ENCODE assay signal across 1 cellular context in the genomic region with DNA sequence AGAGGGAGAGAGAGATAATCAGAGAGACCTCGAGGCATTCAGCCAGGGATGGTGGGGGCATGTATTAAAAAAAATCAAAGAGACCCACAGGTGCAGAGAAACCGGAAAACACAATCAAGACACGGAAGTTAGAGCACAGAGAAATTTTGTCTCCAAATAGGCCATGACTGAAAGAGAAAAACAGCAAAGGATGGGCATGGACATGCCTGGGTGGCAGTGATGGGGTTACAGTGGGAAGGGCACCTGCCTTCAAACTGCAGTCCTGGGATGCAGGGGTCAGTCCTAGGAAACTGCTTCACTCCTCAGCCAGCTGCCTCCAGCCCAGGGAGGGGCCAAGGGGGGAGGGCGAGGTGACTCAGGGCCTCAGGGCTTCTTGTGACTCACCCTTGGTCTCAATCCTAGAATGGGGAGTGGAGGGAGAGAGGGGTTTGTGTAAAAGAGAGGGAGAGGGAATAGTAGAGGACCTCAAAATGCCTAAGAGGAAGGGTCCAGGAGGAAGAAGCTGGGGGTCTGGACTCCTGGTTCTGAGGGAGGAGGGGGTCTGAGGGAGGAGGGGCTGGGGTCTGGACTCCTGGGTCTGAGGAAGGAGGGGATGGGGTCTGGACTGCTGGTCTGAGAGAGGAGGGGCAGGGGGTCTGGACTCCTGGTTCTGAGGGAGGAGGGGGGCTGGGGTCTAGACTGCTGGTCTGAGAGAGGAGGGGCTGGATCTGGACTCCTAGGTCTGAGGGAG.
TF ChIP-seq lines count a peak whose summit lies in the region.

No MANE protein-coding gene starts in this region.

TF ChIP-seq in HEK293, 187 proteins besides CTCF, POLR2A, EP300 and RAD21 (continued from another document and continues in another):
- TF ChIP-seq ZNF169 (tag by site-specific recombination; IDR thresholded peaks at IDR 0.05) (no peak), ZEB2 (tag by site-specific recombination; IDR thresholded peaks at IDR 0.05) (peak; percentile 24; the same call in 1 of the 2 replicates), ZNF600 (tag by site-specific recombination; IDR thresholded peaks at IDR 0.05) (peak; percentile 78), ZNF350 (tag by site-specific recombination; IDR thresholded peaks at IDR 0.05) (no peak), ZNF785 (tag by site-specific recombination; IDR thresholded peaks at IDR 0.05) (no peak), ZFHX2 (tag by site-specific recombination; conservative IDR thresholded peaks at IDR 0.05) (no peak), ZFP41 (tag by site-specific recombination; IDR thresholded peaks at IDR 0.05; ENCODE audit: borderline replicate concordance) (no peak), ZNF324 (tag by site-specific recombination; IDR thresholded peaks at IDR 0.05) (no peak), ZNF571 (tag by site-specific recombination; IDR thresholded peaks at IDR 0.05) (no peak), ZBTB17 (tag by site-specific recombination; IDR thresholded peaks at IDR 0.05) (no peak), SCRT2 (tag by site-specific recombination; IDR thresholded peaks at IDR 0.05) (peak; percentile 71), ZNF202 (tag by site-specific recombination; IDR thresholded peaks at IDR 0.05; ENCODE audit: borderline replicate concordance) (no peak), ZNF513 (tag by site-specific recombination; IDR thresholded peaks at IDR 0.05) (no peak), ZNF623 (tag by site-specific recombination; IDR thresholded peaks at IDR 0.05) (no peak), OVOL3 (tag by site-specific recombination; IDR thresholded peaks at IDR 0.05) (no peak), ZNF664 (tag by site-specific recombination; IDR thresholded peaks at IDR 0.05) (no peak), ZNF777 (tag by site-specific recombination; IDR thresholded peaks at IDR 0.05; ENCODE audit: borderline replicate concordance) (no peak), EGR2 (tag by site-specific recombination; IDR thresholded peaks at IDR 0.05; ENCODE audit: low read depth) (no peak), ZIC2 (tag by site-specific recombination; IDR thresholded peaks at IDR 0.05) (0 out of 2 replicates have a peak, but pooled peaks have one; percentile 28), ZNF155 (tag by site-specific recombination; IDR thresholded peaks at IDR 0.05) (no peak), ZNF175 (tag by site-specific recombination; IDR thresholded peaks at IDR 0.05) (no peak), HOXD13 (CRISPR knock-in tag; IDR thresholded peaks at IDR 0.05; ENCODE audit: borderline replicate concordance) (no peak), ZNF768 (tag by site-specific recombination; IDR thresholded peaks at IDR 0.05) (no peak), ZNF133 (tag by site-specific recombination; IDR thresholded peaks at IDR 0.05) (no peak), SP3 (tag by site-specific recombination; IDR thresholded peaks at IDR 0.05) (0 out of 2 replicates have a peak, but pooled peaks have one; percentile 33), ZXDB (tag by site-specific recombination; IDR thresholded peaks at IDR 0.05) (no peak), ZNF221 (tag by site-specific recombination; IDR thresholded peaks at IDR 0.05; ENCODE audit: borderline replicate concordance) (no peak), MEIS1 (CRISPR knock-in tag; IDR thresholded peaks at IDR 0.05; ENCODE audit: borderline replicate concordance) (no peak), ZNF354C (tag by site-specific recombination; IDR thresholded peaks at IDR 0.05; ENCODE audit: borderline replicate concordance, low read depth) (no peak), ZNF184 (tag by site-specific recombination; IDR thresholded peaks at IDR 0.05) (no peak), ZBTB21 (tag by site-specific recombination; IDR thresholded peaks at IDR 0.05) (peak; percentile 72; the same call in 1 of the 2 replicates), ZFP3 (tag by site-specific recombination; IDR thresholded peaks at IDR 0.05; ENCODE audit: low read depth) (no peak), ZNF140 (tag by site-specific recombination; IDR thresholded peaks at IDR 0.05) (no peak), ZNF837 (tag by site-specific recombination; IDR thresholded peaks at IDR 0.05) (no peak), PRDM1 (tag by site-specific recombination; IDR thresholded peaks at IDR 0.05) (peak; percentile 84), ZNF629 (tag by site-specific recombination; IDR thresholded peaks at IDR 0.05) (peak; percentile 44; the same call in 1 of the 2 replicates), FEZF1 (tag by site-specific recombination; IDR thresholded peaks at IDR 0.05) (no peak), ZNF544 (tag by site-specific recombination; IDR thresholded peaks at IDR 0.05) (no peak), IKZF3 (tag by site-specific recombination; IDR thresholded peaks at IDR 0.05) (no peak), ZBTB7A (tag by site-specific recombination; IDR thresholded peaks at IDR 0.05; ENCODE audit: low read depth) (no peak), ZNF514 (tag by site-specific recombination; IDR thresholded peaks at IDR 0.05) (no peak), REST (tag by site-specific recombination; IDR thresholded peaks at IDR 0.05) (no peak), ZNF747 (tag by site-specific recombination; IDR thresholded peaks at IDR 0.05) (no peak), ZNF621 (tag by site-specific recombination; IDR thresholded peaks at IDR 0.05) (no peak), ZNF23 (tag by site-specific recombination; IDR thresholded peaks at IDR 0.05; ENCODE audit: borderline replicate concordance) (no peak), ZNF404 (tag by site-specific recombination; IDR thresholded peaks at IDR 0.05) (no peak), ZBTB1 (tag by site-specific recombination; IDR thresholded peaks at IDR 0.05) (no peak), ZNF791 (tag by site-specific recombination; IDR thresholded peaks at IDR 0.05) (no peak), KLF16 (tag by site-specific recombination; IDR thresholded peaks at IDR 0.05) (no peak), ZNF548 (tag by site-specific recombination; IDR thresholded peaks at IDR 0.05) (no peak), ZNF248 (tag by site-specific recombination; IDR thresholded peaks at IDR 0.05) (no peak)
- TF ChIP-seq, protein P1, sequence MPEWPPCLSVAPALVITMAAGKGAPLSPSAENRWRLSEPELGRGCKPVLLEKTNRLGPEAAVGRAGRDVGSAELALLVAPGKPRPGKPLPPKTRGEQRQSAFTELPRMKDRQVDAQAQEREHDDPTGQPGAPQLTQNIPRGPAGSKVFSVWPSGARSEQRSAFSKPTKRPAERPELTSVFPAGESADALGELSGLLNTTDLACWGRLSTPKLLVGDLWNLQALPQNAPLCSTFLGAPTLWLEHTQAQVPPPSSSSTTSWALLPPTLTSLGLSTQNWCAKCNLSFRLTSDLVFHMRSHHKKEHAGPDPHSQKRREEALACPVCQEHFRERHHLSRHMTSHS (tag by site-specific recombination; IDR thresholded peaks at IDR 0.05) = 0 out of 2 replicates have a peak, but pooled peaks have one; percentile 4
- TF ChIP-seq, protein P2, sequence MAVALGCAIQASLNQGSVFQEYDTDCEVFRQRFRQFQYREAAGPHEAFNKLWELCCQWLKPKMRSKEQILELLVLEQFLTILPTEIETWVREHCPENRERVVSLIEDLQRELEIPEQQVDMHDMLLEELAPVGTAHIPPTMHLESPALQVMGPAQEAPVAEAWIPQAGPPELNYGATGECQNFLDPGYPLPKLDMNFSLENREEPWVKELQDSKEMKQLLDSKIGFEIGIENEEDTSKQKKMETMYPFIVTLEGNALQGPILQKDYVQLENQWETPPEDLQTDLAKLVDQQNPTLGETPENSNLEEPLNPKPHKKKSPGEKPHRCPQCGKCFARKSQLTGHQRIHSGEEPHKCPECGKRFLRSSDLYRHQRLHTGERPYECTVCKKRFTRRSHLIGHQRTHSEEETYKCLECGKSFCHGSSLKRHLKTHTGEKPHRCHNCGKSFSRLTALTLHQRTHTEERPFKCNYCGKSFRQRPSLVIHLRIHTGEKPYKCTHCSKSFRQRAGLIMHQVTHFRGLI (tag by site-specific recombination; IDR thresholded peaks at IDR 0.05) = no peak
- TF ChIP-seq, protein P3, sequence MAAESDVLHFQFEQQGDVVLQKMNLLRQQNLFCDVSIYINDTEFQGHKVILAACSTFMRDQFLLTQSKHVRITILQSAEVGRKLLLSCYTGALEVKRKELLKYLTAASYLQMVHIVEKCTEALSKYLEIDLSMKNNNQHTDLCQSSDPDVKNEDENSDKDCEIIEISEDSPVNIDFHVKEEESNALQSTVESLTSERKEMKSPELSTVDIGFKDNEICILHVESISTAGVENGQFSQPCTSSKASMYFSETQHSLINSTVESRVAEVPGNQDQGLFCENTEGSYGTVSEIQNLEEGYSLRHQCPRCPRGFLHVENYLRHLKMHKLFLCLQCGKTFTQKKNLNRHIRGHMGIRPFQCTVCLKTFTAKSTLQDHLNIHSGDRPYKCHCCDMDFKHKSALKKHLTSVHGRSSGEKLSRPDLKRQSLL (tag by site-specific recombination; IDR thresholded peaks at IDR 0.05) = no peak
- TF ChIP-seq, protein P4, sequence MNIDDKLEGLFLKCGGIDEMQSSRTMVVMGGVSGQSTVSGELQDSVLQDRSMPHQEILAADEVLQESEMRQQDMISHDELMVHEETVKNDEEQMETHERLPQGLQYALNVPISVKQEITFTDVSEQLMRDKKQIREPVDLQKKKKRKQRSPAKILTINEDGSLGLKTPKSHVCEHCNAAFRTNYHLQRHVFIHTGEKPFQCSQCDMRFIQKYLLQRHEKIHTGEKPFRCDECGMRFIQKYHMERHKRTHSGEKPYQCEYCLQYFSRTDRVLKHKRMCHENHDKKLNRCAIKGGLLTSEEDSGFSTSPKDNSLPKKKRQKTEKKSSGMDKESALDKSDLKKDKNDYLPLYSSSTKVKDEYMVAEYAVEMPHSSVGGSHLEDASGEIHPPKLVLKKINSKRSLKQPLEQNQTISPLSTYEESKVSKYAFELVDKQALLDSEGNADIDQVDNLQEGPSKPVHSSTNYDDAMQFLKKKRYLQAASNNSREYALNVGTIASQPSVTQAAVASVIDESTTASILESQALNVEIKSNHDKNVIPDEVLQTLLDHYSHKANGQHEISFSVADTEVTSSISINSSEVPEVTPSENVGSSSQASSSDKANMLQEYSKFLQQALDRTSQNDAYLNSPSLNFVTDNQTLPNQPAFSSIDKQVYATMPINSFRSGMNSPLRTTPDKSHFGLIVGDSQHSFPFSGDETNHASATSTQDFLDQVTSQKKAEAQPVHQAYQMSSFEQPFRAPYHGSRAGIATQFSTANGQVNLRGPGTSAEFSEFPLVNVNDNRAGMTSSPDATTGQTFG (tag by site-specific recombination; IDR thresholded peaks at IDR 0.05; ENCODE audit: borderline replicate concordance) = no peak
- TF ChIP-seq, protein P5, sequence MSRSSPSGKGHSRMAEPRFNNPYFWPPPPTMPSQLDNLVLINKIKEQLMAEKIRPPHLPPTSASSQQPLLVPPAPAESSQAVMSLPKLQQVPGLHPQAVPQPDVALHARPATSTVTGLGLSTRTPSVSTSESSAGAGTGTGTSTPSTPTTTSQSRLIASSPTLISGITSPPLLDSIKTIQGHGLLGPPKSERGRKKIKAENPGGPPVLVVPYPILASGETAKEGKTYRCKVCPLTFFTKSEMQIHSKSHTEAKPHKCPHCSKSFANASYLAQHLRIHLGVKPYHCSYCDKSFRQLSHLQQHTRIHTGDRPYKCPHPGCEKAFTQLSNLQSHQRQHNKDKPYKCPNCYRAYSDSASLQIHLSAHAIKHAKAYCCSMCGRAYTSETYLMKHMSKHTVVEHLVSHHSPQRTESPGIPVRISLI (tag by site-specific recombination; IDR thresholded peaks at IDR 0.05) = no peak
- TF ChIP-seq, protein P6, sequence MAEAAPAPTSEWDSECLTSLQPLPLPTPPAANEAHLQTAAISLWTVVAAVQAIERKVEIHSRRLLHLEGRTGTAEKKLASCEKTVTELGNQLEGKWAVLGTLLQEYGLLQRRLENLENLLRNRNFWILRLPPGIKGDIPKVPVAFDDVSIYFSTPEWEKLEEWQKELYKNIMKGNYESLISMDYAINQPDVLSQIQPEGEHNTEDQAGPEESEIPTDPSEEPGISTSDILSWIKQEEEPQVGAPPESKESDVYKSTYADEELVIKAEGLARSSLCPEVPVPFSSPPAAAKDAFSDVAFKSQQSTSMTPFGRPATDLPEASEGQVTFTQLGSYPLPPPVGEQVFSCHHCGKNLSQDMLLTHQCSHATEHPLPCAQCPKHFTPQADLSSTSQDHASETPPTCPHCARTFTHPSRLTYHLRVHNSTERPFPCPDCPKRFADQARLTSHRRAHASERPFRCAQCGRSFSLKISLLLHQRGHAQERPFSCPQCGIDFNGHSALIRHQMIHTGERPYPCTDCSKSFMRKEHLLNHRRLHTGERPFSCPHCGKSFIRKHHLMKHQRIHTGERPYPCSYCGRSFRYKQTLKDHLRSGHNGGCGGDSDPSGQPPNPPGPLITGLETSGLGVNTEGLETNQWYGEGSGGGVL (tag by site-specific recombination; IDR thresholded peaks at IDR 0.05) = peak; percentile 97
